ENCODE assay signal across 2 cellular contexts in genomic region chr11:94312339-94312738, GRCh38.
TF ChIP-seq lines count a peak whose summit lies in the region.

No MANE protein-coding gene starts in this region.

TF ChIP-seq in SK-N-SH, 30 proteins besides CTCF, POLR2A, EP300 and RAD21 (continued from another document):
- TF ChIP-seq GABPA (IDR thresholded peaks at IDR 0.05; ENCODE audit: low read depth) (no peak), EZH2phosphoT487 (IDR thresholded peaks at IDR 0.05; ENCODE audit: borderline replicate concordance, low read depth) (no peak), PBX3 (IDR thresholded peaks at IDR 0.05) (peak; percentile 92), TAF1 (IDR thresholded peaks at IDR 0.05; ENCODE audit: borderline replicate concordance, low read depth, low read length) (no peak), ZBTB33 (IDR thresholded peaks at IDR 0.05; ENCODE audit: borderline replicate concordance, low read depth) (no peak), SIN3A (IDR thresholded peaks at IDR 0.05; ENCODE audit: borderline replicate concordance, low read depth, low read length) (no peak), CHD2 (IDR thresholded peaks at IDR 0.05; ENCODE audit: low read length, partially characterized antibody) (no peak), RCOR1 (IDR thresholded peaks at IDR 0.05; ENCODE audit: low read length) (no peak), MEF2A (IDR thresholded peaks at IDR 0.05; ENCODE audit: borderline replicate concordance, low read depth) (no peak), POLR2AphosphoS5 (IDR thresholded peaks at IDR 0.05; ENCODE audit: low read depth, low read length) (peak; percentile 48; the same call in 1 of the 2 replicates), NFIC (IDR thresholded peaks at IDR 0.05; ENCODE audit: borderline replicate concordance) (peak; percentile 42; the same call in 1 of the 2 replicates), JUND (IDR thresholded peaks at IDR 0.05) (peak; percentile 85), GATA2 (CRISPR knock-in tag; IDR thresholded peaks at IDR 0.05) (no peak), YY1 (IDR thresholded peaks at IDR 0.05; ENCODE audit: low read depth) (no peak), RXRA (IDR thresholded peaks at IDR 0.05; ENCODE audit: borderline replicate concordance, low read depth) (no peak)
- TF ChIP-seq, protein P1, sequence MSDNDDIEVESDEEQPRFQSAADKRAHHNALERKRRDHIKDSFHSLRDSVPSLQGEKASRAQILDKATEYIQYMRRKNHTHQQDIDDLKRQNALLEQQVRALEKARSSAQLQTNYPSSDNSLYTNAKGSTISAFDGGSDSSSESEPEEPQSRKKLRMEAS (IDR thresholded peaks at IDR 0.05; ENCODE audit: low read depth): 0 out of 2 replicates have a peak, but pooled peaks have one; percentile 20
- TF ChIP-seq, protein P2, sequence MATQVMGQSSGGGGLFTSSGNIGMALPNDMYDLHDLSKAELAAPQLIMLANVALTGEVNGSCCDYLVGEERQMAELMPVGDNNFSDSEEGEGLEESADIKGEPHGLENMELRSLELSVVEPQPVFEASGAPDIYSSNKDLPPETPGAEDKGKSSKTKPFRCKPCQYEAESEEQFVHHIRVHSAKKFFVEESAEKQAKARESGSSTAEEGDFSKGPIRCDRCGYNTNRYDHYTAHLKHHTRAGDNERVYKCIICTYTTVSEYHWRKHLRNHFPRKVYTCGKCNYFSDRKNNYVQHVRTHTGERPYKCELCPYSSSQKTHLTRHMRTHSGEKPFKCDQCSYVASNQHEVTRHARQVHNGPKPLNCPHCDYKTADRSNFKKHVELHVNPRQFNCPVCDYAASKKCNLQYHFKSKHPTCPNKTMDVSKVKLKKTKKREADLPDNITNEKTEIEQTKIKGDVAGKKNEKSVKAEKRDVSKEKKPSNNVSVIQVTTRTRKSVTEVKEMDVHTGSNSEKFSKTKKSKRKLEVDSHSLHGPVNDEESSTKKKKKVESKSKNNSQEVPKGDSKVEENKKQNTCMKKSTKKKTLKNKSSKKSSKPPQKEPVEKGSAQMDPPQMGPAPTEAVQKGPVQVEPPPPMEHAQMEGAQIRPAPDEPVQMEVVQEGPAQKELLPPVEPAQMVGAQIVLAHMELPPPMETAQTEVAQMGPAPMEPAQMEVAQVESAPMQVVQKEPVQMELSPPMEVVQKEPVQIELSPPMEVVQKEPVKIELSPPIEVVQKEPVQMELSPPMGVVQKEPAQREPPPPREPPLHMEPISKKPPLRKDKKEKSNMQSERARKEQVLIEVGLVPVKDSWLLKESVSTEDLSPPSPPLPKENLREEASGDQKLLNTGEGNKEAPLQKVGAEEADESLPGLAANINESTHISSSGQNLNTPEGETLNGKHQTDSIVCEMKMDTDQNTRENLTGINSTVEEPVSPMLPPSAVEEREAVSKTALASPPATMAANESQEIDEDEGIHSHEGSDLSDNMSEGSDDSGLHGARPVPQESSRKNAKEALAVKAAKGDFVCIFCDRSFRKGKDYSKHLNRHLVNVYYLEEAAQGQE (IDR thresholded peaks at IDR 0.05; ENCODE audit: low read depth, low read length): no peak
- TF ChIP-seq, protein P3, sequence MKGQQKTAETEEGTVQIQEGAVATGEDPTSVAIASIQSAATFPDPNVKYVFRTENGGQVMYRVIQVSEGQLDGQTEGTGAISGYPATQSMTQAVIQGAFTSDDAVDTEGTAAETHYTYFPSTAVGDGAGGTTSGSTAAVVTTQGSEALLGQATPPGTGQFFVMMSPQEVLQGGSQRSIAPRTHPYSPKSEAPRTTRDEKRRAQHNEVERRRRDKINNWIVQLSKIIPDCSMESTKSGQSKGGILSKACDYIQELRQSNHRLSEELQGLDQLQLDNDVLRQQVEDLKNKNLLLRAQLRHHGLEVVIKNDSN (IDR thresholded peaks at IDR 0.05; ENCODE audit: borderline replicate concordance, low read depth): no peak

TF ChIP-seq in WTC11, 78 proteins besides CTCF, POLR2A, EP300 and RAD21 (continued from another document):
- TF ChIP-seq ZBTB21 (CRISPR knock-in tag; IDR thresholded peaks at IDR 0.05; ENCODE audit: borderline replicate concordance): no peak
- TF ChIP-seq HMGA2 (CRISPR knock-in tag; IDR thresholded peaks at IDR 0.05): no peak
- TF ChIP-seq GRHL2 (CRISPR knock-in tag; IDR thresholded peaks at IDR 0.05; ENCODE audit: insufficient replicate concordance, severe bottlenecking): no peak
- no peak for TF ChIP-seq ESRRA (CRISPR knock-in tag; IDR thresholded peaks at IDR 0.05; ENCODE audit: borderline replicate concordance)
